30 cellular contexts compared by ENCODE assay signal in the genomic region with DNA sequence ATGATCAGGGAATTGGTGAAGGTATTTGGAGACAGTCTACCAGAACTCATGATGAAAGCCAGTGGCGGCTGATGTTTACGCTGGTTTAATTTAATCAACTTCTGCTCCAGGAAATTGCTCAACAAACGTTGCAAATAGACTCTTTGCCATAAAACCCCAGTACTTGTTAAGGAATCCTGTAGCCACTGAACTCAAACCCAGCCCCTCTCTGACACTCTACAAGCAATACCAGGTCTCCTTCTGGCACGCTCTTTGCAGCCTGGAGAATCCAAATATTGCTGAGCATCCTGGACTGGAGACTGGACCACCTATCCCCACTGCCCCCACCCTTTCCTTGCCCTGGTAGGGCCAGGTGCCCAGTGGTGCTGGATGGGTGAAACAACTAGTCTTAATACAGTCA.
"Had no signal": no experiment of that assay in that cellular context is flagged by ENCODE, and none has a peak within 500 bp of the region (broad histone marks: within the 10 kb centered on the region; RNA-seq: fewer than 3 reads in every experiment).

No MANE protein-coding gene starts in this region.

- H3K27ac ChIP-seq: adrenal gland, body of pancreas, esophagus squamous epithelium, gastroesophageal sphincter, WERI-Rb-1 had no signal

- H3K27me3 ChIP-seq: esophagus squamous epithelium had no signal

- DNase-seq: activated B cell treated with CpG ODN at 0.5 μM for 24 hours; activated CD4-positive, alpha-beta memory T cell treated with anti-CD3 and anti-CD28 coated beads for 36 hours; activated CD4-positive, alpha-beta T cell treated with anti-CD3 and anti-CD28 coated beads for 48 hours; activated CD8-positive, alpha-beta memory T cell treated with anti-CD3 and anti-CD28 coated beads, Interleukin-2, amount 10 ng/mL, durations not matched to agents 7 days and 5 days; activated CD8-positive, alpha-beta memory T cell treated with anti-CD3 and anti-CD28 coated beads, Interleukin-2, amount 50 U/mL, for 4 hours; activated CD8-positive, alpha-beta T cell treated with anti-CD3 and anti-CD28 coated beads, Interleukin-2, amount 10 ng/mL, durations not matched to agents 7 days and 5 days; activated effector memory CD4-positive, alpha-beta T cell treated with anti-CD3 and anti-CD28 coated beads, Interleukin-2, amount 50 U/mL, for 16 hours; activated naive CD4-positive, alpha-beta T cell treated with anti-CD3 and anti-CD28 coated beads for 36 hours; activated naive CD8-positive, alpha-beta T cell treated with anti-CD3 and anti-CD28 coated beads for 36 hours; activated naive CD8-positive, alpha-beta T cell treated with anti-CD3 and anti-CD28 coated beads, Interleukin-2, amount 50 U/mL, for 24 hours; activated T-cell treated with anti-CD3 and anti-CD28 coated beads, Interleukin-2, amount 50 U/mL, for 1 hour; activated T-cell treated with anti-CD3 and anti-CD28 coated beads, Interleukin-2, amount 50 U/mL, for 48 hours; adrenal gland; aorta; body of pancreas; cortex of kidney; dermis blood vessel endothelial cell; effector CD4-positive, alpha-beta T cell; effector memory CD8-positive, alpha-beta T cell; erythroblast; esophagus squamous epithelium; foreskin melanocyte; head of caudate nucleus; T-helper 1 cell; T-helper 17 cell; T1000; WERI-Rb-1 had no signal

- ATAC-seq: activated CD4-positive, CD25-positive, alpha-beta regulatory T cell treated with anti-CD3 and anti-CD28 coated beads, Interleukin-2, amount 50 U/mL, for 24 hours; activated CD8-positive, alpha-beta memory T cell treated with anti-CD3 and anti-CD28 coated beads, Interleukin-2, amount 10 ng/mL, durations not matched to agents 7 days and 5 days; activated CD8-positive, alpha-beta T cell treated with anti-CD3 and anti-CD28 coated beads, Interleukin-2, amount 10 ng/mL, durations not matched to agents 7 days and 5 days; activated naive CD8-positive, alpha-beta T cell treated with anti-CD3 and anti-CD28 coated beads, Interleukin-2, amount 50 U/mL, for 24 hours; body of pancreas; effector memory CD8-positive, alpha-beta T cell; gastroesophageal sphincter; T-helper 17 cell had no signal

- FAIRE-seq: colon had no signal

- H3K9me3 ChIP-seq: adrenal gland, body of pancreas, esophagus squamous epithelium, gastroesophageal sphincter had no signal

- H3K4me1 ChIP-seq: adrenal gland, gastroesophageal sphincter had no signal

- H3K4me3 ChIP-seq: adrenal gland, body of pancreas, esophagus squamous epithelium, gastroesophageal sphincter had no signal

- H3K36me3 ChIP-seq: adrenal gland, esophagus squamous epithelium, gastroesophageal sphincter, WERI-Rb-1 had no signal
